ENCODE assay signal across 20 cellular contexts in genomic region chr21:26743524-26743923, GRCh38.
"Had no signal": no experiment of that assay in that cellular context is flagged by ENCODE, and none has a peak within 500 bp of the region (broad histone marks: within the 10 kb centered on the region; RNA-seq: fewer than 3 reads in every experiment).

No MANE protein-coding gene starts in this region.

- H3K27ac ChIP-seq: coronary artery, heart left ventricle, left ventricle myocardium inferior, lower lobe of right lung, stomach, tibial nerve, upper lobe of right lung, vagina had no signal

- H3K9me3 Mint-ChIP-seq: naive B cell had no signal

- H3K4me1 Mint-ChIP-seq: naive B cell had no signal

- H3K36me3 ChIP-seq: heart left ventricle, left ventricle myocardium inferior, lower lobe of right lung, stomach, tibial nerve, upper lobe of right lung, vagina had no signal

- H3K4me1 ChIP-seq: heart left ventricle, left ventricle myocardium inferior, lower lobe of right lung, stomach, tibial nerve, upper lobe of right lung, vagina had no signal

- H3K27me3 ChIP-seq: heart left ventricle, stomach, tibial nerve, upper lobe of right lung, vagina had no signal

- DNase-seq: cerebellar nuclear complex; effector CD8-positive, alpha-beta T cell; foreskin melanocyte; heart left ventricle; islet precursor cell; left cardiac atrium; left ventricle myocardium inferior; lower lobe of right lung; mesenchymal stem cell; naive B cell; right cardiac atrium; small intestine; stimulated activated CD4-positive, alpha-beta T cell treated with anti-CD3 and anti-CD28 coated beads, Interleukin-12 subunit alpha, Interleukin-12 subunit beta, amount 100 ng/mL, for 4 hours; stimulated activated naive CD4-positive, alpha-beta T cell; stomach; upper lobe of right lung had no signal

- ATAC-seq: left cardiac atrium, lower lobe of right lung, upper lobe of right lung had no signal

- H3K36me3 Mint-ChIP-seq: naive B cell had no signal

- H3K9me3 ChIP-seq: heart left ventricle, left ventricle myocardium inferior, lower lobe of right lung, stomach, tibial nerve, upper lobe of right lung, vagina had no signal

- H3K4me3 ChIP-seq: coronary artery, heart left ventricle, left ventricle myocardium inferior, lower lobe of right lung, stomach, tibial nerve, upper lobe of right lung, vagina had no signal

- H3K27ac Mint-ChIP-seq: naive B cell, nephron had no signal

- H3K4me3 Mint-ChIP-seq: naive B cell, nephron had no signal
